9 cellular contexts compared by ENCODE assay signal in genomic region chr6:42404494-42404893, GRCh38. TPM values are rescaled to one million over a fixed set of nuclear protein-coding genes. Genes with fewer than 3 reads are reported as not detected.
DNase-seq lines count a peak whose midpoint lies in the region; ATAC-seq, FAIRE-seq and TF ChIP-seq lines count a peak whose summit lies in the region.
"Had no signal": no experiment of that assay in that cellular context is flagged by ENCODE, and none has a peak within 500 bp of the region (broad histone marks: within the 10 kb centered on the region; RNA-seq: fewer than 3 reads in every experiment).

No MANE protein-coding gene starts in this region.

- no peaks in the 10 kb centered on the region for H3K9me3 Mint-ChIP-seq in CD8-positive, alpha-beta T cell

- intact Hi-C loops in CD8-positive, alpha-beta T cell (cut with DNase I, micrococcal nuclease): loop anchor here in 1 of 2 experiments (5.0 kb wide), 1 partner anchor 37 kb away; no protein-coding TSS in a partner anchor
- intact Hi-C loops in mucosa of descending colon (cut with DNase I, micrococcal nuclease): no loop called here
- intact Hi-C loops in ascending aorta (cut with DNase I): no loop called here

- peaks cover 7% of the 10 kb centered on the region for H3K36me3 Mint-ChIP-seq in CD8-positive, alpha-beta T cell

- H3K27me3 ChIP-seq in CD8-positive, alpha-beta T cell (ENCODE audit: insufficient read depth, low read length): no peaks in the 10 kb centered on the region
- no peaks in the 10 kb centered on the region for H3K27me3 ChIP-seq in bronchial epithelial cell (ENCODE audit: control insufficient read depth, insufficient read depth, low read length)
- no peaks in the 10 kb centered on the region for H3K27me3 ChIP-seq in ascending aorta

- H3K36me3 ChIP-seq in CD8-positive, alpha-beta T cell (ENCODE audit: insufficient read depth, low read length): no peaks in the 10 kb centered on the region
- H3K36me3 ChIP-seq in bronchial epithelial cell (ENCODE audit: control insufficient read depth, insufficient read depth, low read length) (no peaks in the 10 kb centered on the region), mucosa of descending colon (ENCODE audit: low read depth) (no peaks in the 10 kb centered on the region), ascending aorta (no peaks in the 10 kb centered on the region)

- H3K9me3 ChIP-seq in CD8-positive, alpha-beta T cell (ENCODE audit: low read length): no peaks in the 10 kb centered on the region
- H3K9me3 ChIP-seq in mucosa of descending colon (no peaks in the 10 kb centered on the region), ascending aorta (no peaks in the 10 kb centered on the region)

- peak in 5 of 7 experiments; percentile 32 to 58 (median 47) for DNase-seq in CD8-positive, alpha-beta T cell
- DNase-seq in OCI-M2 (lab: John Stamatoyannopoulos, UW; ENCODE audit: unreplicated experiment) (peak; percentile 42), bronchial epithelial cell (ENCODE audit: low read depth) (peak; percentile 90), mucosa of descending colon (peak; percentile 56 to 70 (median 58)), ascending aorta (ENCODE audit: low spot score in 2 of 2) (no peak), NCI-H2196 (lab: John Stamatoyannopoulos, UW; ENCODE audit: unreplicated experiment) (no peak)

- H3K27ac Mint-ChIP-seq in CD8-positive, alpha-beta T cell: peak overlapping the region; percentile 90

- no peak overlapping the region for H3K27ac ChIP-seq in CD8-positive, alpha-beta T cell (ENCODE audit: low read depth, low read length)
- H3K27ac ChIP-seq in ascending aorta: no peak overlapping the region

- H3K4me1 ChIP-seq in CD8-positive, alpha-beta T cell (ENCODE audit: insufficient read depth, low read length): peaks cover 55% of the 10 kb centered on the region
- H3K4me1 ChIP-seq in mucosa of descending colon (ENCODE audit: low read depth): peaks cover 18% of the 10 kb centered on the region
- no peaks in the 10 kb centered on the region for H3K4me1 ChIP-seq in ascending aorta

- no peak for FAIRE-seq in bronchial epithelial cell (lab: Jason Lieb, UNC)
- FAIRE-seq: GM12878 had no signal

- no peak overlapping the region for H3K4me3 ChIP-seq in CD8-positive, alpha-beta T cell (ENCODE audit: low read depth, low read length)
- H3K4me3 ChIP-seq in bronchial epithelial cell (ENCODE audit: low read depth, low read length): no peak overlapping the region
- no peak overlapping the region for H3K4me3 ChIP-seq in mucosa of descending colon
- H3K4me3 ChIP-seq in ascending aorta: no peak overlapping the region
- H3K4me3 ChIP-seq: GM12878 had no signal

- TF ChIP-seq CTCF in CD8-positive, alpha-beta T cell (IDR thresholded peaks at IDR 0.05): no peak
- no peak for TF ChIP-seq CTCF in bronchial epithelial cell (IDR thresholded peaks at IDR 0.05; ENCODE audit: insufficient read depth, low read length, severe bottlenecking)
- no peak for TF ChIP-seq CTCF in mucosa of descending colon (IDR thresholded peaks at IDR 0.05)
- no peak for TF ChIP-seq CTCF in ascending aorta (IDR thresholded peaks at IDR 0.05)

- POLR2A ChIA-PET in CD8-positive, alpha-beta T cell (lab: Charles Lee): interaction anchor here (0.8 to 2.1 kb wide), 6 partner anchors 11 to 49 kb away, joined by 3 to 15 read pairs (median 4); no protein-coding TSS in a partner anchor

- peak overlapping the region; percentile 54 for H3K4me3 Mint-ChIP-seq in CD8-positive, alpha-beta T cell

- peaks cover 79% of the 10 kb centered on the region for H3K4me1 Mint-ChIP-seq in CD8-positive, alpha-beta T cell (ENCODE audit: low read depth)

- ATAC-seq in CD8-positive, alpha-beta T cell: peak; percentile 66
- ATAC-seq in mucosa of descending colon (peak; percentile 96), GM21423 (IDR thresholded peaks at IDR 0.05; ENCODE audit: unreplicated experiment) (no peak), GM19397 (IDR thresholded peaks at IDR 0.05; ENCODE audit: unreplicated experiment) (no peak)
- ATAC-seq: GM12878 had no signal

- CTCF ChIA-PET in CD8-positive, alpha-beta T cell (lab: Charles Lee): interaction anchor here (0.9 to 4.2 kb wide), 5 partner anchors 9 to 143 kb away, joined by 3 to 30 read pairs (median 5); no protein-coding TSS in a partner anchor

- H3K27me3 Mint-ChIP-seq in CD8-positive, alpha-beta T cell (ENCODE audit: low read depth): no peaks in the 10 kb centered on the region

RNA-seq across cellular contexts. Expression of gene TRERF1, which starts 47.2 kb away (rescaled TPM):
- 10 to 100 TPM; 20.2 to 20.4 TPM for total RNA-seq in CD8-positive, alpha-beta T cell
- total RNA-seq in bronchial epithelial cell: 1.4 and 1.8 TPM in 2 replicates
- total RNA-seq in mucosa of descending colon: 10 to 100 TPM in 1 of 3 donors, 1 to 10 TPM in 2; 2.8 to 11.2 (median 3.8) TPM
- total RNA-seq in ascending aorta: 34.1 TPM

Comparison
In these comparisons a context has a peak if more than half of its experiments do, and no peak if none do; other contexts are left out.
1. ATAC-seq: peak in CD8-positive, alpha-beta T cell (single experiment) and mucosa of descending colon (single experiment); none in GM21423 (single experiment) and GM19397 (single experiment).
2. DNase-seq: peak in CD8-positive, alpha-beta T cell (5 of 7), OCI-M2 (single experiment), bronchial epithelial cell (single experiment) and mucosa of descending colon (3 of 3); none in ascending aorta (0 of 2) and NCI-H2196 (single experiment).